12 cellular contexts compared by ENCODE assay signal in genomic region chr14:95713596-95714371, GRCh38. TPM values are rescaled to one million over a fixed set of nuclear protein-coding genes. Genes with fewer than 3 reads are reported as not detected.
DNase-seq lines count a peak whose midpoint lies in the region; ATAC-seq and TF ChIP-seq lines count a peak whose summit lies in the region.
"Had no signal": no experiment of that assay in that cellular context is flagged by ENCODE, and none has a peak within 500 bp of the region (broad histone marks: within the 10 kb centered on the region; RNA-seq: fewer than 3 reads in every experiment).

A gene with protein sequence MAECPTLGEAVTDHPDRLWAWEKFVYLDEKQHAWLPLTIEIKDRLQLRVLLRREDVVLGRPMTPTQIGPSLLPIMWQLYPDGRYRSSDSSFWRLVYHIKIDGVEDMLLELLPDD (minus strand): TSS chr14:95714125. CDS start chr14:95714066, 59 bp downstream.

- peak; percentile 16 for ATAC-seq in stimulated activated naive CD8-positive, alpha-beta T cell treated with anti-CD3 and anti-CD28 coated beads, Interleukin-15, Interleukin-2, amounts not matched to agents 100 U/mL and 50 U/mL, for 24 hours
- no peak for ATAC-seq in stimulated activated naive CD8-positive, alpha-beta T cell treated with anti-CD3 and anti-CD28 coated beads, Interleukin-15, amount 100 ng/mL, for 72 hours
- peak; percentile 56 for ATAC-seq in HG03469 (IDR thresholded peaks at IDR 0.05; ENCODE audit: unreplicated experiment)
- no peak for ATAC-seq in left ventricle myocardium superior

- H3K4me3 Mint-ChIP-seq in stimulated activated naive CD8-positive, alpha-beta T cell treated with anti-CD3 and anti-CD28 coated beads, Interleukin-15, amount 100 ng/mL, for 72 hours = no peak within 1 kb of the TSS
- H3K4me3 Mint-ChIP-seq in H9 = no peak within 1 kb of the TSS
- H3K4me3 Mint-ChIP-seq: T-helper 2 cell treated with Interferon-gamma antibody and Interleukin-4, amounts not matched to agents 5 μg/mL and 100 μg/mL, for 36 hours had no signal

- H3K4me2 ChIP-seq in H9 (ENCODE audit: insufficient read depth, insufficient read length, low read length) = no peak within 1 kb of the TSS

- no peaks in the 10 kb centered on the region for H3K4me1 Mint-ChIP-seq in stimulated activated naive CD8-positive, alpha-beta T cell treated with anti-CD3 and anti-CD28 coated beads, Interleukin-15, amount 100 ng/mL, for 72 hours
- peaks cover 11 to 12% of the 10 kb centered on the region in 2 experiments for H3K4me1 Mint-ChIP-seq in H9

- H3K36me3 Mint-ChIP-seq in H9 (ENCODE audit: insufficient read depth in 1 of 3, low read depth in 3 of 3) = no peaks in the 10 kb centered on the region; a peak in 1 of 7 replicates

- peaks cover 51% of the 10 kb centered on the region for H3K27me3 Mint-ChIP-seq in stimulated activated naive CD8-positive, alpha-beta T cell treated with anti-CD3 and anti-CD28 coated beads, Interleukin-15, amount 100 ng/mL, for 72 hours
- H3K27me3 Mint-ChIP-seq in H9 (ENCODE audit: low read depth) = peaks cover 44% of the 10 kb centered on the region

- H3K23me2 ChIP-seq in H9 (ENCODE audit: insufficient read length, low read depth, low read length, poor library complexity, severe bottlenecking) = peaks cover 2% of the 10 kb centered on the region

- H2AFZ ChIP-seq in H9 (ENCODE audit: low read length) = no peak within 1 kb of the TSS

- H3K27ac ChIP-seq in H9 (ENCODE audit: insufficient read length, low read depth, low read length) (no peak within 1 kb of the TSS), testis (peak within 1 kb of the TSS in 1 of 2 donors; percentile 13)
- H3K27ac ChIP-seq: sigmoid colon had no signal

- no peaks in the 10 kb centered on the region; the same call in 1 of the 2 replicates for H3K27me3 ChIP-seq in H9 (ENCODE audit: insufficient read depth, low read length)
- H3K27me3 ChIP-seq in testis = no peaks in the 10 kb centered on the region

- no peaks in the 10 kb centered on the region for H3K79me2 ChIP-seq in H9 (ENCODE audit: insufficient read depth, low read length)

- TF ChIP-seq CTCF in H9 (conservative IDR thresholded peaks at IDR 0.05) (no peak), testis (IDR thresholded peaks at IDR 0.05) (no peak)

- H3K4me3 ChIP-seq in testis = peak within 1 kb of the TSS; percentile 37 to 59
- H3K4me3 ChIP-seq: sigmoid colon had no signal

- H4K5ac ChIP-seq in H9 (ENCODE audit: insufficient read length, low read depth, low read length) = no peak within 1 kb of the TSS

- no peak within 1 kb of the TSS for H3K27ac Mint-ChIP-seq in stimulated activated naive CD8-positive, alpha-beta T cell treated with anti-CD3 and anti-CD28 coated beads, Interleukin-15, amount 100 ng/mL, for 72 hours
- H3K27ac Mint-ChIP-seq in H9 = no peak within 1 kb of the TSS
- H3K27ac Mint-ChIP-seq: T-helper 2 cell treated with Interferon-gamma antibody and Interleukin-4, amounts not matched to agents 5 μg/mL and 100 μg/mL, for 36 hours had no signal

- H3K56ac ChIP-seq in H9 (ENCODE audit: insufficient read length, low read depth, low read length) = no peak within 1 kb of the TSS

- H4K91ac ChIP-seq in H9 (ENCODE audit: insufficient read length, low read depth, low read length) = no peak within 1 kb of the TSS

- H3K36me3 ChIP-seq in testis (ENCODE audit: low read depth, missing control alignments) = no peaks in the 10 kb centered on the region
- H3K36me3 ChIP-seq: sigmoid colon had no signal

- H3K4me1 ChIP-seq in H9 (ENCODE audit: insufficient read depth, low read length) (peaks cover 3% of the 10 kb centered on the region; the same call in 1 of the 2 replicates), testis (no peaks in the 10 kb centered on the region)
- H3K4me1 ChIP-seq: sigmoid colon had no signal

- no peak within 1 kb of the TSS for H2AK5ac ChIP-seq in H9 (ENCODE audit: insufficient read length, low read length)

- H3T11ph ChIP-seq in H9 (ENCODE audit: low read length) = no peak within 1 kb of the TSS

- no peaks in the 10 kb centered on the region for H3K9me3 ChIP-seq in H9 (ENCODE audit: control insufficient read depth, low read depth, low read length)
- H3K9me3 ChIP-seq in testis = no peaks in the 10 kb centered on the region
- H3K9me3 ChIP-seq: sigmoid colon had no signal

- no peak within 1 kb of the TSS for H3K4ac ChIP-seq in H9 (ENCODE audit: low read depth, low read length)

- TF ChIP-seq POLR2A in testis (IDR thresholded peaks at IDR 0.05) = no peak

- no peak within 1 kb of the TSS for H2BK12ac ChIP-seq in H9 (ENCODE audit: insufficient read length, low read depth, low read length)

- no peak within 1 kb of the TSS for H2BK15ac ChIP-seq in H9 (ENCODE audit: low read depth, low read length)

- H3K14ac ChIP-seq in H9 (ENCODE audit: insufficient read depth, low read length) = no peak within 1 kb of the TSS

- DNase-seq in stimulated activated naive CD8-positive, alpha-beta T cell treated with anti-CD3 and anti-CD28 coated beads, Interleukin-15, Interleukin-2, amounts not matched to agents 100 U/mL and 50 U/mL, for 24 hours = peak; percentile 31
- DNase-seq in stimulated activated naive CD8-positive, alpha-beta T cell treated with anti-CD3 and anti-CD28 coated beads, Interleukin-15, amount 100 ng/mL, for 72 hours = no peak
- DNase-seq in H9 (peak; percentile 88), testis (peak; percentile 58), left ventricle myocardium superior (no peak), RKO (ENCODE audit: low spot score) (no peak), iPS-NIHi11 (ENCODE audit: low spot score) (no peak)
- DNase-seq: activated gamma-delta T cell, sigmoid colon had no signal

- no peak within 1 kb of the TSS for H2BK120ac ChIP-seq in H9 (ENCODE audit: low read depth, low read length, poor library complexity, severe bottlenecking)

- no peak within 1 kb of the TSS for H2BK20ac ChIP-seq in H9 (ENCODE audit: low read depth, low read length, poor library complexity, severe bottlenecking)

- no peak within 1 kb of the TSS for H4K8ac ChIP-seq in H9 (replicated peaks; ENCODE audit: insufficient read length, low read depth, low read length)

- no peaks in the 10 kb centered on the region for H3K9me3 Mint-ChIP-seq in stimulated activated naive CD8-positive, alpha-beta T cell treated with anti-CD3 and anti-CD28 coated beads, Interleukin-15, amount 100 ng/mL, for 72 hours
- H3K9me3 Mint-ChIP-seq in H9 = no peaks in the 10 kb centered on the region; a peak in 1 of 5 replicates
- H3K9me3 Mint-ChIP-seq: T-helper 2 cell treated with Interferon-gamma antibody and Interleukin-4, amounts not matched to agents 5 μg/mL and 100 μg/mL, for 36 hours had no signal

- no peaks in the 10 kb centered on the region for H4K20me1 ChIP-seq in H9 (ENCODE audit: control insufficient read depth, insufficient read depth, insufficient read length)

- H3K18ac ChIP-seq in H9 (ENCODE audit: insufficient read length, low read depth, low read length) = no peak within 1 kb of the TSS

- H3K23ac ChIP-seq in H9 (ENCODE audit: insufficient read length, low read depth, low read length) = no peak within 1 kb of the TSS

- no peak within 1 kb of the TSS for H3K9ac ChIP-seq in H9 (ENCODE audit: extremely low read depth, insufficient read length, low read length)

- no peak within 1 kb of the TSS for H2BK5ac ChIP-seq in H9 (ENCODE audit: insufficient read length, low read length)

- intact Hi-C loops in testis (cut with DNase I; ENCODE audit: low total_unique reads) (no loop called here), left ventricle myocardium superior (cut with micrococcal nuclease) (no loop called here)

- H3K79me1 ChIP-seq in H9 (ENCODE audit: insufficient read depth, low read depth, low read length, poor library complexity, severe bottlenecking) = no peaks in the 10 kb centered on the region

- WGBS in H9 (ENCODE audit: extremely low coverage, insufficient read length, low lambda C conversion rate) = no CpG with 5 or more reads among the region's 47 CpGs
- 42 to 62% methylated on average over 27 to 45 of the region's 47 CpGs for WGBS in testis, 2 donors

RNA-seq across cellular contexts. Expression of the gene that starts here (rescaled TPM):
- total RNA-seq in H9 (2021) = 0.31 TPM in 1 of 2 replicates, not detected in the other
- total RNA-seq in testis = 10 to 100 TPM; 10.2 to 14.1 TPM
- polyA plus RNA-seq in testis (ENCODE audit: insufficient read depth, low read depth, low replicate concordance) = 13.7 TPM
- not detected for total RNA-seq in left ventricle myocardium superior
- total RNA-seq: A673, sigmoid colon had no signal

Comparison
In these comparisons a context has a peak if more than half of its experiments do, and no peak if none do; other contexts are left out.
1. ATAC-seq: peak in stimulated activated naive CD8-positive, alpha-beta T cell treated with anti-CD3 and anti-CD28 coated beads, Interleukin-15, Interleukin-2, amounts not matched to agents 100 U/mL and 50 U/mL, for 24 hours (single experiment) and HG03469 (single experiment); none in stimulated activated naive CD8-positive, alpha-beta T cell treated with anti-CD3 and anti-CD28 coated beads, Interleukin-15, amount 100 ng/mL, for 72 hours (single experiment) and left ventricle myocardium superior (single experiment).
2. DNase-seq: peak in stimulated activated naive CD8-positive, alpha-beta T cell treated with anti-CD3 and anti-CD28 coated beads, Interleukin-15, Interleukin-2, amounts not matched to agents 100 U/mL and 50 U/mL, for 24 hours (single experiment) and testis (single experiment); none in stimulated activated naive CD8-positive, alpha-beta T cell treated with anti-CD3 and anti-CD28 coated beads, Interleukin-15, amount 100 ng/mL, for 72 hours (0 of 2), left ventricle myocardium superior (single experiment), RKO (single experiment) and iPS-NIHi11 (single experiment).
3. Peak in DNase-seq in H9; RNA of the gene not detected or under 1 TPM.